In genomic region chr2:235495373-235496238, GRCh38 we compare ENCODE assay signal across 9 cellular contexts. TPM values are rescaled to one million over a fixed set of nuclear protein-coding genes. Genes with fewer than 3 reads are reported as not detected.
A peak's percentile ranks its signal among the peaks of the same experiment; 100 is the strongest.
DNase-seq lines count a peak whose midpoint lies in the region; ATAC-seq and TF ChIP-seq lines count a peak whose summit lies in the region.
"Had no signal": no experiment of that assay in that cellular context is flagged by ENCODE, and none has a peak within 500 bp of the region (broad histone marks: within the 10 kb centered on the region; RNA-seq: fewer than 3 reads in every experiment).

No MANE protein-coding gene starts in this region.

- no peaks in the 10 kb centered on the region for H3K9me3 ChIP-seq in HUES6 (ENCODE audit: control insufficient read depth, insufficient read depth, low read depth, low read length)
- peaks cover 0 to 7% of the 10 kb centered on the region in 2 donors for H3K9me3 ChIP-seq in breast epithelium
- H3K9me3 ChIP-seq in right lobe of liver: no peaks in the 10 kb centered on the region

- H3K79me2 ChIP-seq in ACC112 (ENCODE audit: control insufficient read depth, insufficient read depth, low read length, unreplicated experiment): peaks cover 60% of the 10 kb centered on the region

- intact Hi-C loops in breast epithelium (cut with DNase I; ENCODE audit: low total_unique reads): no loop called here
- intact Hi-C loops in right lobe of liver (cut with DNase I): no loop called here

- peak overlapping the region; percentile 99 for H3K4me3 ChIP-seq in ACC112 (ENCODE audit: low read depth, low read length)
- peak overlapping the region; percentile 81 for H3K4me3 ChIP-seq in HUES6 (ENCODE audit: low read depth, low read length)
- H3K4me3 ChIP-seq in breast epithelium: peak overlapping the region; percentile 50 to 75 (median 74)
- H3K4me3 ChIP-seq in right lobe of liver: peak overlapping the region; percentile 58 to 79 (median 63)
- peak overlapping the region; percentile 77 for H3K4me3 ChIP-seq in urinary bladder (ENCODE audit: low read depth, low read length)
- H3K4me3 ChIP-seq: GM12878 had no signal

- DNase-seq in breast epithelium (ENCODE audit: low spot score in 2 of 2) (no peak), right lobe of liver (peak in 1 of 3 donors; percentile 62)

- WGBS in right lobe of liver (ENCODE audit: insufficient coverage, low coverage, low lambda C conversion rate, missing lambda C conversion rate): 32% methylated on average over 9 of the region's 18 CpGs
- 45% methylated on average over 18 of the region's 18 CpGs for WGBS in urinary bladder

- no peak for TF ChIP-seq CTCF in breast epithelium (IDR thresholded peaks at IDR 0.05)
- no peak for TF ChIP-seq CTCF in right lobe of liver (IDR thresholded peaks at IDR 0.05)

- H2AFZ ChIP-seq in ACC112 (ENCODE audit: low read length, unreplicated experiment): peak overlapping the region; percentile 32

- TF ChIP-seq POLR2A in breast epithelium (IDR thresholded peaks at IDR 0.05) (no peak), right lobe of liver (IDR thresholded peaks at IDR 0.05) (no peak), GM18505 (IDR thresholded peaks at IDR 0.05; ENCODE audit: borderline replicate concordance, extremely low read depth, insufficient read depth, insufficient read length) (no peak)

- H3K9ac ChIP-seq in HUES6 (ENCODE audit: low read length): peak overlapping the region; percentile 75

- H3K27me3 ChIP-seq in ACC112 (ENCODE audit: insufficient read depth, low read length) (no peaks in the 10 kb centered on the region), HUES6 (ENCODE audit: control insufficient read depth, insufficient read depth, low read length) (peaks cover 10% of the 10 kb centered on the region; the same call in 1 of the 2 replicates), breast epithelium (no peaks in the 10 kb centered on the region), right lobe of liver (no peaks in the 10 kb centered on the region)

- H3K36me3 ChIP-seq in ACC112 (ENCODE audit: insufficient read depth, low read length) (no peaks in the 10 kb centered on the region), HUES6 (ENCODE audit: control insufficient read depth, insufficient read depth, low read length) (no peaks in the 10 kb centered on the region), breast epithelium (no peaks in the 10 kb centered on the region), right lobe of liver (no peaks in the 10 kb centered on the region), urinary bladder (ENCODE audit: insufficient read depth) (no peaks in the 10 kb centered on the region)

- no peak overlapping the region for H3K27ac ChIP-seq in ACC112 (ENCODE audit: low read depth, low read length)
- H3K27ac ChIP-seq in HUES6 (ENCODE audit: low read depth, low read length): no peak overlapping the region
- peak overlapping the region; percentile 50 to 64 for H3K27ac ChIP-seq in breast epithelium
- peak overlapping the region in 1 of 3 donors; percentile 18 for H3K27ac ChIP-seq in right lobe of liver
- H3K27ac ChIP-seq in urinary bladder (ENCODE audit: low read depth): no peak overlapping the region

- peaks cover 18% of the 10 kb centered on the region for H3K4me1 ChIP-seq in ACC112 (ENCODE audit: control insufficient read depth, insufficient read depth, low read length, unreplicated experiment)
- H3K4me1 ChIP-seq in HUES6 (ENCODE audit: control insufficient read depth, insufficient read depth, low read length): peaks cover 49% of the 10 kb centered on the region
- H3K4me1 ChIP-seq in breast epithelium: peaks cover 0 to 6% of the 10 kb centered on the region in 2 donors
- peaks cover 0 to 19% (median 10%) of the 10 kb centered on the region in 4 donors for H3K4me1 ChIP-seq in right lobe of liver
- H3K4me1 ChIP-seq in urinary bladder (ENCODE audit: insufficient read depth): no peaks in the 10 kb centered on the region

- ATAC-seq in right lobe of liver (peak; percentile 5 to 38 (median 16)), GM19452 (IDR thresholded peaks at IDR 0.05; ENCODE audit: unreplicated experiment) (no peak), HG02571 (IDR thresholded peaks at IDR 0.05; ENCODE audit: unreplicated experiment) (no peak), GM18505 (IDR thresholded peaks at IDR 0.05; ENCODE audit: unreplicated experiment) (no peak)
- ATAC-seq: GM12878 had no signal

RNA-seq across cellular contexts. Expression of gene AGAP1, which starts 1.8 kb away (rescaled TPM):
- total RNA-seq in breast epithelium (10 to 100 TPM; 19.7 to 27.1 (median 25.9) TPM), right lobe of liver (10 to 100 TPM in 3 of 6 experiments, 1 to 10 TPM in 3; 8.1 to 11.2 (median 9.8) TPM), urinary bladder (24.7 TPM)
- polyA plus RNA-seq in urinary bladder: 12.8 TPM

Comparison
In these comparisons a context has a peak if more than half of its experiments do, and no peak if none do; other contexts are left out.
1. H3K27ac ChIP-seq: peak in breast epithelium (2 of 2); none in ACC112 (single experiment), HUES6 (single experiment) and urinary bladder (single experiment).
2. ATAC-seq: peak in right lobe of liver (4 of 4); none in GM19452 (single experiment), HG02571 (single experiment) and GM18505 (single experiment).
3. Peak in every context shown above with its lines, with median percentiles within 50 percentile points of each other: H3K4me3 ChIP-seq.